9 cellular contexts compared by ENCODE assay signal in genomic region chr11:68146010-68146540, GRCh38. TPM values are rescaled to one million over a fixed set of nuclear protein-coding genes. Genes with fewer than 3 reads are reported as not detected.
DNase-seq lines count a peak whose midpoint lies in the region; ATAC-seq and TF ChIP-seq lines count a peak whose summit lies in the region.
"Had no signal": no experiment of that assay in that cellular context is flagged by ENCODE, and none has a peak within 500 bp of the region (broad histone marks: within the 10 kb centered on the region; RNA-seq: fewer than 3 reads in every experiment).

No MANE protein-coding gene starts in this region.

- H3K36me3 ChIP-seq in PC-3 (ENCODE audit: low read depth, low read length) (no peaks in the 10 kb centered on the region), cardiac muscle cell (no peaks in the 10 kb centered on the region), prostate gland (no peaks in the 10 kb centered on the region)

- peak overlapping the region; percentile 42 for H3K4me2 ChIP-seq in PC-3 (ENCODE audit: low read length)

- H3K9ac ChIP-seq in PC-3 (ENCODE audit: low read length), result peak overlapping the region; percentile 7; the same call in 1 of the 2 replicates

- peak overlapping the region; percentile 50 for H3K27ac ChIP-seq in PC-3 (ENCODE audit: low read length)
- peak overlapping the region; percentile 50 for H3K27ac ChIP-seq in cardiac muscle cell
- H3K27ac ChIP-seq in prostate gland, result peak overlapping the region; percentile 86 to 87

- ATAC-seq in PC-3 (peak; percentile 29), HG03442 (IDR thresholded peaks at IDR 0.05; ENCODE audit: unreplicated experiment) (no peak), GM18511 (IDR thresholded peaks at IDR 0.05; ENCODE audit: unreplicated experiment) (no peak), HG03175 (IDR thresholded peaks at IDR 0.05; ENCODE audit: unreplicated experiment) (no peak)

- no peak overlapping the region for H3K4me3 Mint-ChIP-seq in activated CD4-positive, alpha-beta T cell treated with anti-CD3 and anti-CD28 coated beads, Interleukin-2, amount 10 ng/mL, durations not matched to agents 24 days and 14 days

- POLR2A ChIA-PET in PC-3 (lab: Charles Lee; ENCODE audit: unreplicated experiment), result no interaction called here

- no peaks in the 10 kb centered on the region for H3F3A ChIP-seq in PC-3 (ENCODE audit: low read length, unreplicated experiment)

- H3K9me3 Mint-ChIP-seq in activated CD4-positive, alpha-beta T cell treated with anti-CD3 and anti-CD28 coated beads, Interleukin-2, amount 10 ng/mL, durations not matched to agents 24 days and 14 days, result no peaks in the 10 kb centered on the region

- no peaks in the 10 kb centered on the region for H3K9me2 ChIP-seq in PC-3 (replicated peaks; ENCODE audit: low read length)

- no peaks in the 10 kb centered on the region for H3K36me3 Mint-ChIP-seq in activated CD4-positive, alpha-beta T cell treated with anti-CD3 and anti-CD28 coated beads, Interleukin-2, amount 10 ng/mL, durations not matched to agents 24 days and 14 days (ENCODE audit: low read depth)

- intact Hi-C loops in PC-3 (cut with micrococcal nuclease) (loop anchor here (2.0 kb wide), 1 partner anchor 23 kb away; no protein-coding TSS in a partner anchor), prostate gland (cut with DNase I) (no loop called here)
- intact Hi-C loops in activated CD4-positive, alpha-beta T cell treated with anti-CD3 and anti-CD28 coated beads, Interleukin-2, amount 10 ng/mL, durations not matched to agents 24 days and 14 days (cut with micrococcal nuclease), result no loop called here

- peak; percentile 41 for TF ChIP-seq POLR2A in prostate gland (IDR thresholded peaks at IDR 0.05)

- 32% methylated on average over 13 of the region's 15 CpGs for WGBS in prostate gland

- TF ChIP-seq CTCF in PC-3 (conservative IDR thresholded peaks at IDR 0.05; ENCODE audit: low read depth, low read length) (no peak), cardiac muscle cell (IDR thresholded peaks at IDR 0.05; ENCODE audit: low read depth, low read length) (no peak), prostate gland (IDR thresholded peaks at IDR 0.05) (no peak)

- peaks cover 41% of the 10 kb centered on the region for H3K4me1 ChIP-seq in PC-3 (ENCODE audit: insufficient read depth, low read length)
- H3K4me1 ChIP-seq in cardiac muscle cell (ENCODE audit: low read depth), result peaks cover 11% of the 10 kb centered on the region
- peaks cover 17% of the 10 kb centered on the region for H3K4me1 ChIP-seq in prostate gland (replicated peaks)

- no peaks in the 10 kb centered on the region for H4K20me1 ChIP-seq in PC-3 (ENCODE audit: low read length)

- H2AFZ ChIP-seq in PC-3 (ENCODE audit: low read length), result peak overlapping the region; percentile 37; the same call in 1 of the 2 replicates

- H3K27me3 Mint-ChIP-seq in activated CD4-positive, alpha-beta T cell treated with anti-CD3 and anti-CD28 coated beads, Interleukin-2, amount 10 ng/mL, durations not matched to agents 24 days and 14 days, result no peaks in the 10 kb centered on the region

- DNase-seq in DMS 273 treated with DMSO at 0.1 percent for 48 hours (lab: John Stamatoyannopoulos, UW) (peak; percentile 5), PC-3 (peak; percentile 77), cardiac muscle cell (ENCODE audit: low read depth in 1 of 2, low spot score in 1 of 2) (no peak), prostate gland (ENCODE audit: low spot score) (peak; percentile 89)
- no peak for DNase-seq in activated CD4-positive, alpha-beta T cell treated with anti-CD3 and anti-CD28 coated beads, Interleukin-2, amount 10 ng/mL, durations not matched to agents 24 days and 14 days
- DNase-seq: effector CD8-positive, alpha-beta T cell had no signal

- H3K4me3 ChIP-seq in PC-3 (ENCODE audit: low read length), result no peak overlapping the region
- H3K4me3 ChIP-seq in cardiac muscle cell, result no peak overlapping the region
- H3K4me3 ChIP-seq in prostate gland, result no peak overlapping the region

- peaks cover 7% of the 10 kb centered on the region for H3K4me1 Mint-ChIP-seq in activated CD4-positive, alpha-beta T cell treated with anti-CD3 and anti-CD28 coated beads, Interleukin-2, amount 10 ng/mL, durations not matched to agents 24 days and 14 days

- H3K27me3 ChIP-seq in PC-3 (ENCODE audit: low read length), result no peaks in the 10 kb centered on the region
- H3K27me3 ChIP-seq in cardiac muscle cell, result no peaks in the 10 kb centered on the region
- H3K27me3 ChIP-seq in prostate gland (replicated peaks; ENCODE audit: insufficient read depth), result no peaks in the 10 kb centered on the region

- BruUV-seq in PC-3 (replicated peaks; lab: Mats Ljungman, UMichigan), result no TSS peak

- no peaks in the 10 kb centered on the region for H3K9me3 ChIP-seq in PC-3 (ENCODE audit: low read length)
- no peaks in the 10 kb centered on the region for H3K9me3 ChIP-seq in cardiac muscle cell (ENCODE audit: low read depth)
- no peaks in the 10 kb centered on the region for H3K9me3 ChIP-seq in prostate gland

- CTCF ChIA-PET in PC-3 (lab: Charles Lee), result no interaction called here

- H3K79me2 ChIP-seq in PC-3 (ENCODE audit: low read length), result no peaks in the 10 kb centered on the region

- no peak overlapping the region for H3K27ac Mint-ChIP-seq in activated CD4-positive, alpha-beta T cell treated with anti-CD3 and anti-CD28 coated beads, Interleukin-2, amount 10 ng/mL, durations not matched to agents 24 days and 14 days

RNA-seq across cellular contexts. Expression of gene CHKA, which starts 24.9 kb away (rescaled TPM):
- total RNA-seq in PC-3 (2014; rRNA removed) (57.5 and 71.9 TPM in 2 replicates), cardiac muscle cell (49.2 and 143 TPM in 2 replicates), prostate gland (10 to 100 TPM; 88.6 to 93.4 TPM)
- polyA plus RNA-seq in cardiac muscle cell, result 37.6 and 41.3 TPM in 2 replicates
- total RNA-seq in activated CD4-positive, alpha-beta T cell treated with anti-CD3 and anti-CD28 coated beads, Interleukin-2, amount 10 ng/mL, durations not matched to agents 24 days and 14 days, result 15.1 TPM in 2 replicates

Comparison
In these comparisons a context has a peak if more than half of its experiments do, and no peak if none do; other contexts are left out.
1. DNase-seq: peak in DMS 273 treated with DMSO at 0.1 percent for 48 hours (single experiment), PC-3 (single experiment) and prostate gland (single experiment); none in cardiac muscle cell (0 of 2) and activated CD4-positive, alpha-beta T cell treated with anti-CD3 and anti-CD28 coated beads, Interleukin-2, amount 10 ng/mL, durations not matched to agents 24 days and 14 days (single experiment).
2. Peak in every context shown above with its lines, with median percentiles within 50 percentile points of each other: H3K27ac ChIP-seq.